Comparison of ENCODE assay signal across 1 cellular context in the genomic region with DNA sequence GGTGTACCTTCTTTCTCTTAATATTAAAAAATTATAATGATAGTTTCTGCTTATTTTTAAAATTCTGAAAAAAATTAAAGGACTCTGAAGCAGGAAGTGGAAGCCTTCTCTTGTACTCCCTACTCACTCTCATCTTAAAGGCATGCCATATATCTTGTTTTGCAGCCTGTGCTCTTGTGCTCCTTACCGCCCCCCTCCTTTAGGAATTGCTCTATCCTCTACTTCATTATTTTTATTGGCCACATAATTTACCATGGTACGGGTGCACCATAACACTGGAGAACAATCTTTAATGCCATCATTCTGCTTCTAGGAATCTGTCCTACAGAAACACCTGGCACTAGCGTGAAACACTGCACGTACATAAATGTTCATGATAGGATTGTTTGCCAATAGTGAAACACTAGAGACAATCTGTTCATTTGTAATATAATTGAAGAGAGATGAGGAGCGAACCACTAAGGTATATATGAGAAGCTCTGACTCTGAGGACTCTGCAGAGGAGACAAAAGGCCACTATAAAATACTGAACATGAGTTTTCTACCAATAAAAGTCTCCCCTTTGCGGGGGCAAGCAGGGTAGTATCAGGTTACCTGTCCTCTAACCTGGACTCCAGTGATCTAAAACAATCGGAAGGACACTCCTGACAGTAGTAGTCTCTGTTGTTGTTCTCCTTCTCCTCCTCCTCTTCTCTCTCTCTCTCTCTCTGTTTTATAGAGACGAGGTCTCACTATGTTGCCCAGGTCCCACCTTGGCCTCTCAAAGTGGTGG.
TF ChIP-seq lines count a peak whose summit lies in the region.

No MANE protein-coding gene starts in this region.

TF ChIP-seq in K562, 482 proteins besides CTCF, POLR2A, EP300 and RAD21:
- TF ChIP-seq RFX7 (CRISPR knock-in tag; IDR thresholded peaks at IDR 0.05) (no peak), GTF2B (IDR thresholded peaks at IDR 0.05; ENCODE audit: extremely low read depth, insufficient read length) (peak; percentile 25), SNAPC5 (CRISPR knock-in tag; IDR thresholded peaks at IDR 0.05) (no peak), CREBBP (IDR thresholded peaks at IDR 0.05; ENCODE audit: low read depth, low read length) (no peak), TBP (optimal IDR thresholded peaks at IDR 0.05; ENCODE audit: low read depth, low read length) (peak; percentile 89), TAF9B (IDR thresholded peaks at IDR 0.05; ENCODE audit: partially characterized antibody) (peak; percentile 27), MEIS2 (IDR thresholded peaks at IDR 0.05; ENCODE audit: partially characterized antibody) (peak; percentile 26)
- TF ChIP-seq, protein P1, sequence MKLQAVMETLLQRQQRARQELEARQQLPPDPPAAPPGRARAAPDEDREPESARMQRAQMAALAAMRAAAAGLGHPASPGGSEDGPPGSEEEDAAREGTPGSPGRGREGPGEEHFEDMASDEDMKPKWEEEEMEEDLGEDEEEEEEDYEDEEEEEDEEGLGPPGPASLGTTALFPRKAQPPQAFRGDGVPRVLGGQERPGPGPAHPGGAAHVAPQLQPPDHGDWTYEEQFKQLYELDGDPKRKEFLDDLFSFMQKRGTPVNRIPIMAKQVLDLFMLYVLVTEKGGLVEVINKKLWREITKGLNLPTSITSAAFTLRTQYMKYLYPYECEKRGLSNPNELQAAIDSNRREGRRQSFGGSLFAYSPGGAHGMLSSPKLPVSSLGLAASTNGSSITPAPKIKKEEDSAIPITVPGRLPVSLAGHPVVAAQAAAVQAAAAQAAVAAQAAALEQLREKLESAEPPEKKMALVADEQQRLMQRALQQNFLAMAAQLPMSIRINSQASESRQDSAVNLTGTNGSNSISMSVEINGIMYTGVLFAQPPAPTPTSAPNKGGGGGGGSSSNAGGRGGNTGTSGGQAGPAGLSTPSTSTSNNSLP (IDR thresholded peaks at IDR 0.05; ENCODE audit: borderline replicate concordance, low read depth, low read length): 0 out of 2 replicates have a peak, but pooled peaks have one; percentile 19
